ENCODE assay signal across 8 cellular contexts in the genomic region with DNA sequence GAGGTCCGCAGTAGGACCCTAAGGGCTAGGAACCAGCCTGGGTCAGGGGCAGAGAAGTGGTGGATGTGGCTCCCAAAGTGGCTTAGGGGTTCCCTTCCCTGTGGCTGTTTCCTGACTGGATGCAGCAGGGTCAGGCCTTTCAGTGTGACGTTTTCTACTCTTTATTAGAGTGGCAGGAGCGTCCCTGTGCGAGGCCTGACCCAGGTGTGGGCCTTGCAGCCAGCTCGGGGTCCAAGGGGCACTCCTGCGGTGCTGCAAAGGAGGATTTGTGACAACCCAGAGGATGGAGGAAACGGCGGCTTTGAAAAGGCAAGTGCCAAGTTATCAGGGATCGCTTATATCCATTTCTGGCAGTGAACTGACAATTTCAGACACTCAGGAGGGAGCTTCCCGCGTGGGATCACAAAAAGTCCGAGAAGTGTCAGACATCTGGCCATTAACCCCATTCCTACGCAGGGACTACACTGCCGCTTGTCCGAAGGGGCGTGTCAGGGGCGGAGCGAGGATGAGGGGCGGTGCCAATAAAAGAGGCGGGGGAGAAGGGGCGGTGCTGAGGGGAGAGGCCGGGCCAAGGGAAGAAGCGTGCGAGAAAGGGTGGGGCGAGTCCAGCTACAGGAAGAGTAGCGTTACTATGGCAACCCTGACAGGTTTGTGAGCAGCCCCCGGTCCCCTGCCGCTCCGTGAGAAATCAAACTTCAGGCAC.
A peak's percentile ranks its signal among the peaks of the same experiment; 100 is the strongest.
DNase-seq lines count a peak whose midpoint lies in the region; ATAC-seq and TF ChIP-seq lines count a peak whose summit lies in the region.

No MANE protein-coding gene starts in this region.

- ATAC-seq in CD4-positive, alpha-beta T cell (ENCODE audit: poor library complexity): peak; percentile 76

- peak overlapping the region; percentile 99 for H3K4me3 Mint-ChIP-seq in CD4-positive, alpha-beta T cell
- no peak overlapping the region for H3K4me3 Mint-ChIP-seq in endodermal cell

- H3K9ac ChIP-seq in endodermal cell (ENCODE audit: extremely low read depth, low read length, poor library complexity, severe bottlenecking): no peak overlapping the region

- 74 to 81% methylated on average over 25 to 29 of the region's 29 CpGs for WGBS in endodermal cell (ENCODE audit: insufficient coverage in 1 of 2, insufficient read length in 1 of 2), 2 experiments

- no peaks in the 10 kb centered on the region for H3K27me3 Mint-ChIP-seq in CD4-positive, alpha-beta T cell
- H3K27me3 Mint-ChIP-seq in endodermal cell (ENCODE audit: insufficient read depth): no peaks in the 10 kb centered on the region

- H3K36me3 Mint-ChIP-seq in CD4-positive, alpha-beta T cell (ENCODE audit: low read depth): peaks cover 14% of the 10 kb centered on the region
- H3K36me3 Mint-ChIP-seq in endodermal cell (ENCODE audit: low read depth): peaks cover 2% of the 10 kb centered on the region

- H3K9me3 ChIP-seq in CD4-positive, alpha-beta T cell (ENCODE audit: control insufficient read depth, low read length): no peaks in the 10 kb centered on the region
- peaks cover 54% of the 10 kb centered on the region for H3K9me3 ChIP-seq in endodermal cell (ENCODE audit: control insufficient read depth, low read length)

- CTCF ChIA-PET in CD4-positive, alpha-beta T cell (lab: Charles Lee): interaction anchor here (0.8 to 1.0 kb wide), 2 partner anchors 24 to 26 kb away, joined by 3 read pairs; no protein-coding TSS in a partner anchor

- no peaks in the 10 kb centered on the region for H3K36me3 ChIP-seq in endodermal cell (ENCODE audit: control insufficient read depth, insufficient read depth, low read length)

- H3K9me3 Mint-ChIP-seq in CD4-positive, alpha-beta T cell: peaks cover 2% of the 10 kb centered on the region
- H3K9me3 Mint-ChIP-seq in endodermal cell: peaks cover 84% of the 10 kb centered on the region

- no peaks in the 10 kb centered on the region for H3K27me3 ChIP-seq in CD4-positive, alpha-beta T cell (ENCODE audit: control insufficient read depth, insufficient read depth, low read length)
- H3K27me3 ChIP-seq in endodermal cell (ENCODE audit: control insufficient read depth, insufficient read depth, low read length, poor library complexity, severe bottlenecking): no peaks in the 10 kb centered on the region

- H3K4me1 ChIP-seq in endodermal cell (ENCODE audit: control insufficient read depth, insufficient read depth, low read length): no peaks in the 10 kb centered on the region

- peak overlapping the region; percentile 84 for H3K27ac Mint-ChIP-seq in CD4-positive, alpha-beta T cell
- H3K27ac Mint-ChIP-seq in endodermal cell: no peak overlapping the region

- peak; percentile 70 to 87 (median 76) for DNase-seq in CD4-positive, alpha-beta T cell
- DNase-seq in RPMI7951 (ENCODE audit: low read depth) (peak; percentile 2), activated gamma-delta T cell treated with Interleukin-2 at 50 U/mL for 16 hours (peak; percentile 82), inferior parietal cortex (ENCODE audit: extremely low spot score) (peak; percentile 61), NOMO-1 (lab: John Stamatoyannopoulos, UW; ENCODE audit: unreplicated experiment in 2 of 2) (no peak), NCI-H446 (lab: John Stamatoyannopoulos, UW) (no peak), endodermal cell (no peak)
- peak; percentile 49 to 78 (median 65) for DNase-seq in stimulated activated CD4-positive, alpha-beta T cell treated with anti-CD3 and anti-CD28 coated beads, TNF-alpha, amount 100 ng/mL, for 1 hour (ENCODE audit: low read depth in 3 of 3, low spot score in 1 of 3)

- POLR2A ChIA-PET in CD4-positive, alpha-beta T cell (lab: Charles Lee): interaction anchor here (1.0 to 2.9 kb wide), 11 partner anchors 13 to 1107 kb away, joined by 3 to 53 read pairs (median 6); partner anchors contain the start of genes ERV3-1, ZNF107, ZNF138 and ZNF680

- H3K4me1 Mint-ChIP-seq in CD4-positive, alpha-beta T cell (ENCODE audit: low read depth): peaks cover 12% of the 10 kb centered on the region
- no peaks in the 10 kb centered on the region for H3K4me1 Mint-ChIP-seq in endodermal cell

- no peak overlapping the region for H3K4me3 ChIP-seq in endodermal cell (ENCODE audit: low read length)

- intact Hi-C loops in CD4-positive, alpha-beta T cell (cut with DNase I, micrococcal nuclease): loop anchor here (1.0 to 5.0 kb wide), 5 partner anchors 26 to 1137 kb away; partner anchors contain the start of genes ZNF138 (in 1 of the 2), ZNF680 (in 1 of the 2) and ZNF736 (in 1 of the 2)

- peak overlapping the region; percentile 55 for H3K27ac ChIP-seq in CD4-positive, alpha-beta T cell (ENCODE audit: low read depth, low read length)
- no peak overlapping the region for H3K27ac ChIP-seq in endodermal cell (ENCODE audit: low read depth, low read length)

- TF ChIP-seq CTCF in CD4-positive, alpha-beta T cell (IDR thresholded peaks at IDR 0.05): no peak
- no peak for TF ChIP-seq CTCF in endodermal cell (conservative IDR thresholded peaks at IDR 0.05)

Comparison
In these comparisons a context has a peak if more than half of its experiments do, and no peak if none do; other contexts are left out.
1. DNase-seq: peak in CD4-positive, alpha-beta T cell (10 of 10), RPMI7951 (single experiment), activated gamma-delta T cell treated with Interleukin-2 at 50 U/mL for 16 hours (single experiment), inferior parietal cortex (single experiment) and stimulated activated CD4-positive, alpha-beta T cell treated with anti-CD3 and anti-CD28 coated beads, TNF-alpha, amount 100 ng/mL, for 1 hour (3 of 3); none in NOMO-1 (0 of 2), NCI-H446 (0 of 2) and endodermal cell (single experiment).